1 cellular context compared by ENCODE assay signal in genomic region chr4:151204925-151205524, GRCh38.
TF ChIP-seq lines count a peak whose summit lies in the region.

No MANE protein-coding gene starts in this region.

TF ChIP-seq in GM23338, 12 proteins besides CTCF, POLR2A, EP300 and RAD21 (continued from another document):
- TF ChIP-seq ZNF462 (CRISPR knock-in tag; IDR thresholded peaks at IDR 0.05) (no peak), NANOG (IDR thresholded peaks at IDR 0.05; ENCODE audit: borderline replicate concordance) (no peak)
